In the genomic region with DNA sequence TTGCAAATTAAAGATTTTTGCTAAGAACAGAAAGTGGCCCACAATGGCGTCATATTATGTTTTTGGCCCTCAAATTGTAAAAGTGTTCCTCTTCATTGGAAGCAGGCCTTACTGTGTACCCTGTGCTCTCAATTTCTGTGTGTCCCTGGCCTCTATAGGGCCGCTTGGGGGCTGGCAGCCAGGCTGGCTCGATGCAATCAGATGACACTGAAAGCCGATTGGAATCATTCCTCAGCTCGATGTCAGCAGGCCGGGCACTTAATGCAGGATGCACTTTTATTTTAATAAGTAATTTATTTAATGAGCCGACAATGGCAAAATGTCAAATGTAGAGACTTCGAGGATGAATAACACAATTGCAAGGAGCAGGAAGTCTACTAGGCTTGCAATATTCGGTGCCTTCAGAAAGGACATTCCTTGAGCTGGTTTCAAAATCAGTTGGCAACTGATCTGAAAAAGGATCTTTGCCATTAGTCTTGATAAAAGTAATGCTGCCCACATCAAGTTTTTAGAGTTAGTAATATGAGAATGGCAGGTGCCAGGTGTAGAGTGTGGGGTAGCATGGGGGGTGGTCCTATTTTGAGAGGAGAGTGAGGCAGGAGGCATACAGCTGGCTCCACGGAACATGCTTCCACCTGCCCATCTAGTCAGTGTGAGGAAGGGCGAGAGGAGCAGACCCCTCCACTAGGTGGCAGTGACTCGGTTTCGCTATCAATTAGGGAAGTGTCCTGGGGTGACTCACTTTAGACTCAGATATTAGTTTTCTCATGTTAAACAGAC, we compare ENCODE assay signal across 8 cellular contexts.
DNase-seq lines count a peak whose midpoint lies in the region; ATAC-seq, FAIRE-seq and TF ChIP-seq lines count a peak whose summit lies in the region.

No MANE protein-coding gene starts in this region.

- H3K9me3 ChIP-seq in smooth muscle cell (replicated peaks; ENCODE audit: low read depth) (no peaks in the 10 kb centered on the region), uterus (no peaks in the 10 kb centered on the region)

- no peak overlapping the region for H3K4me3 ChIP-seq in smooth muscle cell
- no peak overlapping the region for H3K4me3 ChIP-seq in uterus

- ATAC-seq in GM21381 (IDR thresholded peaks at IDR 0.05; ENCODE audit: unreplicated experiment) = peak; percentile 100
- ATAC-seq in HG03558 (IDR thresholded peaks at IDR 0.05; ENCODE audit: extremely low read depth, unreplicated experiment) = peak; percentile 100
- ATAC-seq in activated T-cell treated with anti-CD3 and anti-CD28 coated beads, Interleukin-2, amount 50 U/mL, for 4 hours = peak; percentile 89 to 93

- H3K4me2 ChIP-seq in smooth muscle cell = no peak overlapping the region

- intact Hi-C loops in uterus (cut with DNase I; ENCODE audit: low total_unique reads) = no loop called here

- H3K36me3 ChIP-seq in smooth muscle cell (ENCODE audit: low read depth) (no peaks in the 10 kb centered on the region), uterus (no peaks in the 10 kb centered on the region)

- H4K20me1 ChIP-seq in smooth muscle cell (ENCODE audit: low read depth) = no peaks in the 10 kb centered on the region

- peak; percentile 53 for TF ChIP-seq CTCF in smooth muscle cell (IDR thresholded peaks at IDR 0.05; ENCODE audit: borderline replicate concordance, insufficient read depth, poor library complexity, severe bottlenecking)
- TF ChIP-seq CTCF in uterus (IDR thresholded peaks at IDR 0.05) = peak in 1 of 4 experiments; percentile 23

- no peaks in the 10 kb centered on the region for H3K79me2 ChIP-seq in smooth muscle cell (ENCODE audit: low read depth)

- peak; percentile 79 for DNase-seq in Daoy (ENCODE audit: low read depth)
- DNase-seq in RCC 7860 (ENCODE audit: low spot score) = peak; percentile 69
- peak; percentile 49 for DNase-seq in activated T-cell treated with anti-CD3 and anti-CD28 coated beads, Interleukin-2, amount 50 U/mL, for 4 hours
- DNase-seq in glomerular endothelial cell (ENCODE audit: extremely low read depth, low read depth, low spot score) = peak; percentile 33
- no peak for DNase-seq in smooth muscle cell (lab: John Stamatoyannopoulos, UW; ENCODE audit: unreplicated experiment)
- DNase-seq in uterus = no peak

- no peak for TF ChIP-seq POLR2A in uterus (IDR thresholded peaks at IDR 0.05)

- H3F3A ChIP-seq in smooth muscle cell (ENCODE audit: low read depth) = no peaks in the 10 kb centered on the region

- peak; percentile 67 for FAIRE-seq in RCC 7860 (lab: Jason Lieb, UNC)

- H3K9me3 Mint-ChIP-seq in activated T-cell treated with anti-CD3 and anti-CD28 coated beads, Interleukin-2, amount 50 U/mL, for 4 hours = no peaks in the 10 kb centered on the region

- H3K4me3 Mint-ChIP-seq in activated T-cell treated with anti-CD3 and anti-CD28 coated beads, Interleukin-2, amount 50 U/mL, for 4 hours = no peak overlapping the region

- H2AFZ ChIP-seq in smooth muscle cell (ENCODE audit: low read depth) = no peak overlapping the region

- H3K36me3 Mint-ChIP-seq in activated T-cell treated with anti-CD3 and anti-CD28 coated beads, Interleukin-2, amount 50 U/mL, for 4 hours (ENCODE audit: insufficient read depth) = no peaks in the 10 kb centered on the region

- 60% methylated on average over 13 of the region's 13 CpGs for WGBS in smooth muscle cell (ENCODE audit: low lambda C conversion rate)

- H3K4me1 Mint-ChIP-seq in activated T-cell treated with anti-CD3 and anti-CD28 coated beads, Interleukin-2, amount 50 U/mL, for 4 hours (ENCODE audit: low read depth) = peaks cover 5% of the 10 kb centered on the region

- no peak overlapping the region for H3K27ac ChIP-seq in smooth muscle cell (ENCODE audit: low read depth)
- H3K27ac ChIP-seq in uterus = no peak overlapping the region

- H3K4me1 ChIP-seq in smooth muscle cell (ENCODE audit: low read depth) = no peaks in the 10 kb centered on the region
- H3K4me1 ChIP-seq in uterus = no peaks in the 10 kb centered on the region

- H3K27me3 Mint-ChIP-seq in activated T-cell treated with anti-CD3 and anti-CD28 coated beads, Interleukin-2, amount 50 U/mL, for 4 hours (ENCODE audit: low read depth) = peaks cover 9% of the 10 kb centered on the region

- H3K27me3 ChIP-seq in smooth muscle cell (ENCODE audit: low read depth) = peaks cover 9% of the 10 kb centered on the region
- no peaks in the 10 kb centered on the region for H3K27me3 ChIP-seq in uterus

- no peak overlapping the region for H3K9ac ChIP-seq in smooth muscle cell (ENCODE audit: low read depth)

Comparison
In these comparisons a context has a peak if more than half of its experiments do, and no peak if none do; other contexts are left out.
1. DNase-seq: peak in Daoy (single experiment), RCC 7860 (single experiment), activated T-cell treated with anti-CD3 and anti-CD28 coated beads, Interleukin-2, amount 50 U/mL, for 4 hours (single experiment) and glomerular endothelial cell (single experiment); none in smooth muscle cell (single experiment) and uterus (0 of 2).
2. Peak in every context shown above with its lines, with median percentiles within 50 percentile points of each other: ATAC-seq.